Comparison of ENCODE assay signal across 10 cellular contexts in genomic region chr2:172438064-172438421, GRCh38. TPM values are rescaled to one million over a fixed set of nuclear protein-coding genes. Genes with fewer than 3 reads are reported as not detected.
DNase-seq lines count a peak whose midpoint lies in the region; ATAC-seq and TF ChIP-seq lines count a peak whose summit lies in the region.
"Had no signal": no experiment of that assay in that cellular context is flagged by ENCODE, and none has a peak within 500 bp of the region (broad histone marks: within the 10 kb centered on the region; RNA-seq: fewer than 3 reads in every experiment).

No MANE protein-coding gene starts in this region.

- H3K27me3 Mint-ChIP-seq in Calu3 (ENCODE audit: unreplicated experiment): no peaks in the 10 kb centered on the region

- H3K9me3 Mint-ChIP-seq in Calu3 (ENCODE audit: low read depth, unreplicated experiment): no peaks in the 10 kb centered on the region
- H3K9me3 Mint-ChIP-seq: WTC11 had no signal

- H3K36me3 ChIP-seq in lower lobe of right lung (no peaks in the 10 kb centered on the region), upper lobe of left lung (no peaks in the 10 kb centered on the region)

- ATAC-seq in HG02798 (IDR thresholded peaks at IDR 0.05; ENCODE audit: poor library complexity, unreplicated experiment): peak; percentile 20
- ATAC-seq in lower lobe of right lung: no peak
- no peak for ATAC-seq in upper lobe of left lung (ENCODE audit: low FRiP score in 2 of 2)
- no peak for ATAC-seq in GM21825 (IDR thresholded peaks at IDR 0.05; ENCODE audit: unreplicated experiment)
- ATAC-seq: WTC11 had no signal

- no peak for TF ChIP-seq POLR2A in upper lobe of left lung (IDR thresholded peaks at IDR 0.05)

- H3K27me3 ChIP-seq in lower lobe of right lung (ENCODE audit: low read depth): no peaks in the 10 kb centered on the region
- H3K27me3 ChIP-seq in upper lobe of left lung: no peaks in the 10 kb centered on the region

- DNase-seq in Calu3 (peak; percentile 43), lower lobe of right lung (no peak), GDM1 (lab: John Stamatoyannopoulos, UW) (no peak), upper lobe of left lung (no peak), H4 (ENCODE audit: low spot score) (no peak)
- DNase-seq in activated CD4-positive, alpha-beta T cell treated with anti-CD3 and anti-CD28 coated beads for 1 hour: peak; percentile 27
- DNase-seq: foreskin fibroblast had no signal

- no TSS peak for BruUV-seq in Calu3 (replicated peaks; lab: Mats Ljungman, UMichigan)

- H3K4me3 ChIP-seq in lower lobe of right lung: peak overlapping the region; percentile 9
- H3K4me3 ChIP-seq in upper lobe of left lung: peak overlapping the region in 1 of 4 donors; percentile 19

- peaks cover 41% of the 10 kb centered on the region for H3K36me3 Mint-ChIP-seq in Calu3 (ENCODE audit: insufficient read depth, unreplicated experiment)

- intact Hi-C loops in Calu3 (cut with micrococcal nuclease; ENCODE audit: unreplicated experiment) (no loop called here), lower lobe of right lung (cut with DNase I) (no loop called here)

- H3K9me3 ChIP-seq in lower lobe of right lung: no peaks in the 10 kb centered on the region
- no peaks in the 10 kb centered on the region for H3K9me3 ChIP-seq in upper lobe of left lung

- 54 to 72% methylated on average over 4 of the region's 4 CpGs for WGBS in upper lobe of left lung, 2 donors

- H3K27ac ChIP-seq in lower lobe of right lung: no peak overlapping the region
- H3K27ac ChIP-seq in upper lobe of left lung: peak overlapping the region in 2 of 4 donors; percentile 16 to 53

- peaks cover 34% of the 10 kb centered on the region for H3K4me1 Mint-ChIP-seq in Calu3 (ENCODE audit: low read depth, unreplicated experiment)

- peaks cover 61% of the 10 kb centered on the region for H3K4me1 ChIP-seq in lower lobe of right lung
- H3K4me1 ChIP-seq in upper lobe of left lung: peaks cover 21 to 64% (median 46%) of the 10 kb centered on the region in 4 donors

- H3K4me3 Mint-ChIP-seq in Calu3 (ENCODE audit: low read depth, unreplicated experiment): no peak overlapping the region
- H3K4me3 Mint-ChIP-seq: WTC11 had no signal

- no peak overlapping the region for H3K27ac Mint-ChIP-seq in Calu3 (ENCODE audit: unreplicated experiment)
- H3K27ac Mint-ChIP-seq: WTC11 had no signal

- TF ChIP-seq CTCF in Calu3 (IDR thresholded peaks at IDR 0.05; ENCODE audit: unreplicated experiment) (no peak), lower lobe of right lung (IDR thresholded peaks at IDR 0.05) (no peak), upper lobe of left lung (IDR thresholded peaks at IDR 0.05) (no peak)

- CTCF ChIA-PET in Calu3 (lab: Charles Lee): interaction anchor here (0.6 to 5.9 kb wide), 5 partner anchors 8 to 23 kb away, joined by 3 to 106 read pairs (median 5); partner anchors contain the start of gene ITGA6

- TF ChIP-seq EP300 in upper lobe of left lung (IDR thresholded peaks at IDR 0.05): no peak

RNA-seq across cellular contexts. Expression of gene ITGA6, which starts 10.7 kb away (rescaled TPM):
- 242 and 270 TPM in 2 replicates for total RNA-seq in Calu3 (2022)
- 70.4 TPM for total RNA-seq in lower lobe of right lung
- 10 to 100 TPM; 38.1 to 99.7 (median 57.9) TPM for total RNA-seq in upper lobe of left lung
- 26.8 and 29.1 TPM in 2 replicates for total RNA-seq in H4 (2014; rRNA removed; shearing (Covaris generic))

Comparison
In these comparisons a context has a peak if more than half of its experiments do, and no peak if none do; other contexts are left out.
1. DNase-seq: peak in Calu3 (single experiment) and activated CD4-positive, alpha-beta T cell treated with anti-CD3 and anti-CD28 coated beads for 1 hour (single experiment); none in lower lobe of right lung (single experiment), GDM1 (single experiment), upper lobe of left lung (0 of 2) and H4 (single experiment).